10 cellular contexts compared by ENCODE assay signal in the genomic region with DNA sequence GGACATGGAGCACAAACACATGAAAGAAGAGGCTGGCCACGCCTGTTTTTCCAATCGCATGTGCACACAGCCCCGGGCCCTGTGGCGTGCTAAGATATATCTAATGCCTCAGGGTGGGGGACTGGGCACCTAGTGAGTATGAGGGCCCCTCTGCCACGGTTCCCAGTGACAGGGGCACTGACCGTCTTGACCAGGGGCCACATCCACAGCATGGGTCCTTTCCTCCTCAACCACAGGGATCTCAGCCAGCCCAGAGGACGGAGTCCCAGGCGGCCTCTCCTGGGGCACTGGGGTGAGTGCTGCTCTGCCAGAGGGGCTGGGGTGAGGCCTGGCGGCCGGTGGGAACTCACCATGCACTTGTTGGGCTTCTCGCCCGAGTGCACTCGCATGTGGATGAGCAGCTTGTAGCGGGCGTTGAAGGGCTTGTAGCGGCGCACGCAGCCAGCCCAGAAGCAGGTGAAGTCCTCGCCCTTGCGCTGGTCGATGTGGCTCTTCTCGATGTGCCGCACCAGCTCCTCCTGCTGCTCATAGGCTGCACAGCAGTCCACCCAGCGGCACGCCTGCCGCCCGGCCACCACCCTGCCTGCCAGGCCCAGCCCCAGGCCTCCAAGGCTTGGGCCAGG.
DNase-seq lines count a peak whose midpoint lies in the region; FAIRE-seq and TF ChIP-seq lines count a peak whose summit lies in the region.
"Had no signal": no experiment of that assay in that cellular context is flagged by ENCODE, and none has a peak within 500 bp of the region (broad histone marks: within the 10 kb centered on the region; RNA-seq: fewer than 3 reads in every experiment).

No MANE protein-coding gene starts in this region.

- 79 to 83% methylated on average over 12 to 27 of the region's 27 CpGs for WGBS in testis, 2 donors

- in situ Hi-C loops in astrocyte of the cerebellum (cut with HindIII; ENCODE audit: low sequenced_read_pairs): no loop called here

- intact Hi-C loops in testis (cut with DNase I; ENCODE audit: low total_unique reads): no loop called here
- intact Hi-C loops in activated CD4-positive, alpha-beta memory T cell treated with anti-CD3 and anti-CD28 coated beads for 36 hours (cut with micrococcal nuclease): no loop called here

- H3K27me3 ChIP-seq in testis: no peaks in the 10 kb centered on the region

- H3K4me3 Mint-ChIP-seq in immature natural killer cell: no peak overlapping the region
- no peak overlapping the region for H3K4me3 Mint-ChIP-seq in activated CD4-positive, alpha-beta memory T cell treated with anti-CD3 and anti-CD28 coated beads for 36 hours

- no peak overlapping the region for H3K27ac Mint-ChIP-seq in immature natural killer cell
- no peak overlapping the region for H3K27ac Mint-ChIP-seq in activated CD4-positive, alpha-beta memory T cell treated with anti-CD3 and anti-CD28 coated beads for 36 hours

- H3K9me3 ChIP-seq in testis: no peaks in the 10 kb centered on the region

- DNase-seq in activated T-cell treated with anti-CD3 and anti-CD28 coated beads, Interleukin-2, amount 50 U/mL, for 1 hour: peak; percentile 16
- no peak for DNase-seq in activated T-cell treated with anti-CD3 and anti-CD28 coated beads for 4 hours
- DNase-seq in astrocyte of the cerebellum (ENCODE audit: low read depth): no peak
- peak in 2 of 3 donors; percentile 21 to 25 for DNase-seq in immature natural killer cell
- peak; percentile 64 for DNase-seq in testis
- DNase-seq in activated CD4-positive, alpha-beta memory T cell treated with anti-CD3 and anti-CD28 coated beads for 36 hours: no peak
- no peak for DNase-seq in urothelium cell line (ENCODE audit: low spot score)
- no peak for DNase-seq in globus pallidus (ENCODE audit: low spot score)
- DNase-seq: NCI-H146 had no signal

- FAIRE-seq in urothelium cell line (lab: Jason Lieb, UNC): no peak
- FAIRE-seq: astrocyte had no signal

- no peak for TF ChIP-seq POLR2A in testis (IDR thresholded peaks at IDR 0.05)

- CTCF ChIA-PET in activated CD4-positive, alpha-beta memory T cell treated with anti-CD3 and anti-CD28 coated beads for 36 hours (lab: Charles Lee): interaction anchor here (1.0 kb wide), 1 partner anchor 65 kb away, joined by 3 read pairs; no protein-coding TSS in a partner anchor

- H3K4me3 ChIP-seq in astrocyte of the cerebellum (ENCODE audit: low read depth, low read length) (no peak overlapping the region), testis (no peak overlapping the region)

- H3K9me3 Mint-ChIP-seq in immature natural killer cell: no peaks in the 10 kb centered on the region
- no peaks in the 10 kb centered on the region for H3K9me3 Mint-ChIP-seq in activated CD4-positive, alpha-beta memory T cell treated with anti-CD3 and anti-CD28 coated beads for 36 hours

- TF ChIP-seq CTCF in astrocyte of the cerebellum (IDR thresholded peaks at IDR 0.05; ENCODE audit: low read depth, low read length, missing control alignments) (peak; percentile 26), testis (IDR thresholded peaks at IDR 0.05) (no peak)

- no peaks in the 10 kb centered on the region for H3K36me3 ChIP-seq in testis (ENCODE audit: low read depth, missing control alignments)

- no peaks in the 10 kb centered on the region for H3K4me1 Mint-ChIP-seq in immature natural killer cell
- H3K4me1 Mint-ChIP-seq in activated CD4-positive, alpha-beta memory T cell treated with anti-CD3 and anti-CD28 coated beads for 36 hours (ENCODE audit: low read depth): no peaks in the 10 kb centered on the region

- H3K27me3 Mint-ChIP-seq in immature natural killer cell (ENCODE audit: low read depth in 3 of 3): peaks cover 0 to 6% (median 1%) of the 10 kb centered on the region in 3 donors
- no peaks in the 10 kb centered on the region for H3K27me3 Mint-ChIP-seq in activated CD4-positive, alpha-beta memory T cell treated with anti-CD3 and anti-CD28 coated beads for 36 hours

- H3K36me3 Mint-ChIP-seq in immature natural killer cell: no peaks in the 10 kb centered on the region
- H3K36me3 Mint-ChIP-seq in activated CD4-positive, alpha-beta memory T cell treated with anti-CD3 and anti-CD28 coated beads for 36 hours: no peaks in the 10 kb centered on the region

- H3K4me1 ChIP-seq in testis: no peaks in the 10 kb centered on the region

- no peak overlapping the region for H3K27ac ChIP-seq in testis

- POLR2A ChIA-PET in activated CD4-positive, alpha-beta memory T cell treated with anti-CD3 and anti-CD28 coated beads for 36 hours (lab: Charles Lee): no interaction called here

Comparison
In these comparisons a context has a peak if more than half of its experiments do, and no peak if none do; other contexts are left out.
1. DNase-seq: peak in activated T-cell treated with anti-CD3 and anti-CD28 coated beads, Interleukin-2, amount 50 U/mL, for 1 hour (single experiment), immature natural killer cell (2 of 3) and testis (single experiment); none in activated T-cell treated with anti-CD3 and anti-CD28 coated beads for 4 hours (single experiment), astrocyte of the cerebellum (single experiment), activated CD4-positive, alpha-beta memory T cell treated with anti-CD3 and anti-CD28 coated beads for 36 hours (single experiment), urothelium cell line (single experiment) and globus pallidus (single experiment).